In the genomic region with DNA sequence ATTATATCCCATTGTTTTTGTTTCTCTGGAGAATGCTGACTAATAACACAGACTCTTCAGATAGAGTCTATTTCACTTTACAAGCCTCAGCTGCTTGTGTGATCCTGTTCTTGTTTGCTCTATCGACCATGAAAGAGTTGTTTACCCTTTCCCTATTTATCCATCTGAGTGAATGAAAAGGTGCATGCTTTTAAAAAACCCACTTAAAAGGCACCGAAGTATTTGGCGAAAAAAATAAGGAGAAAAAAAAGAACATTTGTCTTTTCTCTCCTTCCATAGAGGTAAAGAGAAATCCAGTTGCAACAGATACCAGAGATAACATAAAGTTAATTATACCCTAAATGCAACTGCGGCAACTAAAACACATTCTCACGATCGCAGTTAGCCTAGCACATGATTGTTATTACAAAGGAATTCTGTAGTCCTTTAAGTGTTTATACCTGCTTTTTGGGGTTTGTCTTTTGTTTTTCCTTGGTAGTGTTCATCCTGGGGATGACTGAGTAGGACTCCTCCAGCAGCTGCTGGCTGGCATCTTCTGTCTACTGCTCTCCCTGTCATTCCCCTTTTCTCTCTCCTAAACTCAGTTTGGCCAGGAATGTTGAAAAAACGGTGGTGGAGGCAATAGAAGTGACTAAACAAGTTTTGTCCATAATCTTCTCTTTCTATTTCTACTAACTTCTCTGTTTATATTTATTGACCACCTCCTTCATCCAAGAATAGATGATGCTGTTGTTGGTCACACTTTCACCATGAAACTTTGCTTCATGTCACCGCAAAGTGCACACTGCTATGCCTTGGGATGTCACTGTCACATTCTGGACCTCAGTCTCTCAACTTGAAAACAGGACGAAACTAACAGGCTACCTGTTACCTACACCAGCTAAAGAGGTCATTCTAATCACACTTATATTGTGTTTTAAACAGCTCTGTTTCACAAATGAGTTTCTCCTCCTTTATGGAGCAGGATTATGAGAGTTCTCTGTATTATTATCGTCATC, we compare ENCODE assay signal across 1 cellular context.
TF ChIP-seq lines count a peak whose summit lies in the region.

No MANE protein-coding gene starts in this region.

TF ChIP-seq in HepG2, 621 proteins besides CTCF, POLR2A, EP300 and RAD21 (continued from another document and continues in another):
- TF ChIP-seq, protein P1, sequence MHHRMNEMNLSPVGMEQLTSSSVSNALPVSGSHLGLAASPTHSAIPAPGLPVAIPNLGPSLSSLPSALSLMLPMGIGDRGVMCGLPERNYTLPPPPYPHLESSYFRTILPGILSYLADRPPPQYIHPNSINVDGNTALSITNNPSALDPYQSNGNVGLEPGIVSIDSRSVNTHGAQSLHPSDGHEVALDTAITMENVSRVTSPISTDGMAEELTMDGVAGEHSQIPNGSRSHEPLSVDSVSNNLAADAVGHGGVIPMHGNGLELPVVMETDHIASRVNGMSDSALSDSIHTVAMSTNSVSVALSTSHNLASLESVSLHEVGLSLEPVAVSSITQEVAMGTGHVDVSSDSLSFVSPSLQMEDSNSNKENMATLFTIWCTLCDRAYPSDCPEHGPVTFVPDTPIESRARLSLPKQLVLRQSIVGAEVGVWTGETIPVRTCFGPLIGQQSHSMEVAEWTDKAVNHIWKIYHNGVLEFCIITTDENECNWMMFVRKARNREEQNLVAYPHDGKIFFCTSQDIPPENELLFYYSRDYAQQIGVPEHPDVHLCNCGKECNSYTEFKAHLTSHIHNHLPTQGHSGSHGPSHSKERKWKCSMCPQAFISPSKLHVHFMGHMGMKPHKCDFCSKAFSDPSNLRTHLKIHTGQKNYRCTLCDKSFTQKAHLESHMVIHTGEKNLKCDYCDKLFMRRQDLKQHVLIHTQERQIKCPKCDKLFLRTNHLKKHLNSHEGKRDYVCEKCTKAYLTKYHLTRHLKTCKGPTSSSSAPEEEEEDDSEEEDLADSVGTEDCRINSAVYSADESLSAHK (CRISPR knock-in tag; IDR thresholded peaks at IDR 0.05; ENCODE audit: borderline replicate concordance) = no peak
- TF ChIP-seq ISL2 (CRISPR knock-in tag; IDR thresholded peaks at IDR 0.05) = peak; percentile 99
- no peak for TF ChIP-seq ZNF749 (CRISPR knock-in tag; IDR thresholded peaks at IDR 0.05; ENCODE audit: borderline replicate concordance)
- TF ChIP-seq ZNF383 (CRISPR knock-in tag; IDR thresholded peaks at IDR 0.05; ENCODE audit: borderline replicate concordance) = no peak
- TF ChIP-seq EHMT2 (IDR thresholded peaks at IDR 0.05; ENCODE audit: borderline replicate concordance, low read depth, low read length) = no peak
- no peak for TF ChIP-seq ZFY (CRISPR knock-in tag; IDR thresholded peaks at IDR 0.05)
- TF ChIP-seq, protein P2, sequence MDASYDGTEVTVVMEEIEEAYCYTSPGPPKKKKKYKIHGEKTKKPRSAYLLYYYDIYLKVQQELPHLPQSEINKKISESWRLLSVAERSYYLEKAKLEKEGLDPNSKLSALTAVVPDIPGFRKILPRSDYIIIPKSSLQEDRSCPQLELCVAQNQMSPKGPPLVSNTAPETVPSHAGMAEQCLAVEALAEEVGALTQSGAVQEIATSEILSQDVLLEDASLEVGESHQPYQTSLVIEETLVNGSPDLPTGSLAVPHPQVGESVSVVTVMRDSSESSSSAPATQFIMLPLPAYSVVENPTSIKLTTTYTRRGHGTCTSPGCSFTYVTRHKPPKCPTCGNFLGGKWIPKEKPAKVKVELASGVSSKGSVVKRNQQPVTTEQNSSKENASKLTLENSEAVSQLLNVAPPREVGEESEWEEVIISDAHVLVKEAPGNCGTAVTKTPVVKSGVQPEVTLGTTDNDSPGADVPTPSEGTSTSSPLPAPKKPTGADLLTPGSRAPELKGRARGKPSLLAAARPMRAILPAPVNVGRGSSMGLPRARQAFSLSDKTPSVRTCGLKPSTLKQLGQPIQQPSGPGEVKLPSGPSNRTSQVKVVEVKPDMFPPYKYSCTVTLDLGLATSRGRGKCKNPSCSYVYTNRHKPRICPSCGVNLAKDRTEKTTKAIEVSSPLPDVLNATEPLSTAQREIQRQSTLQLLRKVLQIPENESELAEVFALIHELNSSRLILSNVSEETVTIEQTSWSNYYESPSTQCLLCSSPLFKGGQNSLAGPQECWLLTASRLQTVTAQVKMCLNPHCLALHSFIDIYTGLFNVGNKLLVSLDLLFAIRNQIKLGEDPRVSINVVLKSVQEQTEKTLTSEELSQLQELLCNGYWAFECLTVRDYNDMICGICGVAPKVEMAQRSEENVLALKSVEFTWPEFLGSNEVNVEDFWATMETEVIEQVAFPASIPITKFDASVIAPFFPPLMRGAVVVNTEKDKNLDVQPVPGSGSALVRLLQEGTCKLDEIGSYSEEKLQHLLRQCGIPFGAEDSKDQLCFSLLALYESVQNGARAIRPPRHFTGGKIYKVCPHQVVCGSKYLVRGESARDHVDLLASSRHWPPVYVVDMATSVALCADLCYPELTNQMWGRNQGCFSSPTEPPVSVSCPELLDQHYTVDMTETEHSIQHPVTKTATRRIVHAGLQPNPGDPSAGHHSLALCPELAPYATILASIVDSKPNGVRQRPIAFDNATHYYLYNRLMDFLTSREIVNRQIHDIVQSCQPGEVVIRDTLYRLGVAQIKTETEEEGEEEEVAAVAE (CRISPR knock-in tag; IDR thresholded peaks at IDR 0.05; ENCODE audit: borderline replicate concordance) = no peak
- TF ChIP-seq, protein P3, sequence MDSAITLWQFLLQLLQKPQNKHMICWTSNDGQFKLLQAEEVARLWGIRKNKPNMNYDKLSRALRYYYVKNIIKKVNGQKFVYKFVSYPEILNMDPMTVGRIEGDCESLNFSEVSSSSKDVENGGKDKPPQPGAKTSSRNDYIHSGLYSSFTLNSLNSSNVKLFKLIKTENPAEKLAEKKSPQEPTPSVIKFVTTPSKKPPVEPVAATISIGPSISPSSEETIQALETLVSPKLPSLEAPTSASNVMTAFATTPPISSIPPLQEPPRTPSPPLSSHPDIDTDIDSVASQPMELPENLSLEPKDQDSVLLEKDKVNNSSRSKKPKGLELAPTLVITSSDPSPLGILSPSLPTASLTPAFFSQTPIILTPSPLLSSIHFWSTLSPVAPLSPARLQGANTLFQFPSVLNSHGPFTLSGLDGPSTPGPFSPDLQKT (CRISPR knock-in tag; IDR thresholded peaks at IDR 0.05; ENCODE audit: borderline replicate concordance) = no peak
- TF ChIP-seq SMARCC2 (IDR thresholded peaks at IDR 0.05) = 0 out of 2 replicates have a peak, but pooled peaks have one; percentile 47
- TF ChIP-seq ZNF660 (CRISPR knock-in tag; IDR thresholded peaks at IDR 0.05; ENCODE audit: borderline replicate concordance, low read depth) = no peak
- no peak for TF ChIP-seq SMAD3 (CRISPR knock-in tag; IDR thresholded peaks at IDR 0.05)
- peak; percentile 55 for TF ChIP-seq SAP130 (CRISPR knock-in tag; IDR thresholded peaks at IDR 0.05; ENCODE audit: low read depth)
- TF ChIP-seq TEF (CRISPR knock-in tag; IDR thresholded peaks at IDR 0.05) = no peak
- no peak; the same call in 1 of the 2 replicates for TF ChIP-seq FOSL2 (CRISPR knock-in tag; IDR thresholded peaks at IDR 0.05)
- TF ChIP-seq ZBTB38 (CRISPR knock-in tag; IDR thresholded peaks at IDR 0.05) = no peak
- TF ChIP-seq ZNF670 (CRISPR knock-in tag; IDR thresholded peaks at IDR 0.05; ENCODE audit: borderline replicate concordance) = 0 out of 2 replicates have a peak, but pooled peaks have one; percentile 2
- no peak for TF ChIP-seq ZNF274 (CRISPR knock-in tag; IDR thresholded peaks at IDR 0.05)
- TF ChIP-seq, protein P4, sequence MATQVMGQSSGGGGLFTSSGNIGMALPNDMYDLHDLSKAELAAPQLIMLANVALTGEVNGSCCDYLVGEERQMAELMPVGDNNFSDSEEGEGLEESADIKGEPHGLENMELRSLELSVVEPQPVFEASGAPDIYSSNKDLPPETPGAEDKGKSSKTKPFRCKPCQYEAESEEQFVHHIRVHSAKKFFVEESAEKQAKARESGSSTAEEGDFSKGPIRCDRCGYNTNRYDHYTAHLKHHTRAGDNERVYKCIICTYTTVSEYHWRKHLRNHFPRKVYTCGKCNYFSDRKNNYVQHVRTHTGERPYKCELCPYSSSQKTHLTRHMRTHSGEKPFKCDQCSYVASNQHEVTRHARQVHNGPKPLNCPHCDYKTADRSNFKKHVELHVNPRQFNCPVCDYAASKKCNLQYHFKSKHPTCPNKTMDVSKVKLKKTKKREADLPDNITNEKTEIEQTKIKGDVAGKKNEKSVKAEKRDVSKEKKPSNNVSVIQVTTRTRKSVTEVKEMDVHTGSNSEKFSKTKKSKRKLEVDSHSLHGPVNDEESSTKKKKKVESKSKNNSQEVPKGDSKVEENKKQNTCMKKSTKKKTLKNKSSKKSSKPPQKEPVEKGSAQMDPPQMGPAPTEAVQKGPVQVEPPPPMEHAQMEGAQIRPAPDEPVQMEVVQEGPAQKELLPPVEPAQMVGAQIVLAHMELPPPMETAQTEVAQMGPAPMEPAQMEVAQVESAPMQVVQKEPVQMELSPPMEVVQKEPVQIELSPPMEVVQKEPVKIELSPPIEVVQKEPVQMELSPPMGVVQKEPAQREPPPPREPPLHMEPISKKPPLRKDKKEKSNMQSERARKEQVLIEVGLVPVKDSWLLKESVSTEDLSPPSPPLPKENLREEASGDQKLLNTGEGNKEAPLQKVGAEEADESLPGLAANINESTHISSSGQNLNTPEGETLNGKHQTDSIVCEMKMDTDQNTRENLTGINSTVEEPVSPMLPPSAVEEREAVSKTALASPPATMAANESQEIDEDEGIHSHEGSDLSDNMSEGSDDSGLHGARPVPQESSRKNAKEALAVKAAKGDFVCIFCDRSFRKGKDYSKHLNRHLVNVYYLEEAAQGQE (IDR thresholded peaks at IDR 0.05; ENCODE audit: borderline replicate concordance in 1 of 2, low read depth in 1 of 2, low read length in 2 of 2) = peak in 1 of 2 experiments; percentile 36; a peak in 1 of 4 replicates
- TF ChIP-seq, protein P5, sequence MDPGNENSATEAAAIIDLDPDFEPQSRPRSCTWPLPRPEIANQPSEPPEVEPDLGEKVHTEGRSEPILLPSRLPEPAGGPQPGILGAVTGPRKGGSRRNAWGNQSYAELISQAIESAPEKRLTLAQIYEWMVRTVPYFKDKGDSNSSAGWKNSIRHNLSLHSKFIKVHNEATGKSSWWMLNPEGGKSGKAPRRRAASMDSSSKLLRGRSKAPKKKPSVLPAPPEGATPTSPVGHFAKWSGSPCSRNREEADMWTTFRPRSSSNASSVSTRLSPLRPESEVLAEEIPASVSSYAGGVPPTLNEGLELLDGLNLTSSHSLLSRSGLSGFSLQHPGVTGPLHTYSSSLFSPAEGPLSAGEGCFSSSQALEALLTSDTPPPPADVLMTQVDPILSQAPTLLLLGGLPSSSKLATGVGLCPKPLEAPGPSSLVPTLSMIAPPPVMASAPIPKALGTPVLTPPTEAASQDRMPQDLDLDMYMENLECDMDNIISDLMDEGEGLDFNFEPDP (CRISPR knock-in tag; conservative IDR thresholded peaks at IDR 0.05) = 0 out of 2 replicates have a peak, but pooled peaks have one; percentile 18
- TF ChIP-seq MTERF4 (CRISPR knock-in tag; IDR thresholded peaks at IDR 0.05) = no peak
- peak; percentile 92 for TF ChIP-seq FOXJ3 (CRISPR knock-in tag; IDR thresholded peaks at IDR 0.05; ENCODE audit: borderline replicate concordance)
- TF ChIP-seq KIAA2018 (CRISPR knock-in tag; IDR thresholded peaks at IDR 0.05; ENCODE audit: borderline replicate concordance) = no peak
